Comparison of ENCODE assay signal across 30 cellular contexts in genomic region chr11:26204839-26205238, GRCh38.
A peak's percentile ranks its signal among the peaks of the same experiment; 100 is the strongest.
DNase-seq lines count a peak whose midpoint lies in the region; ATAC-seq, FAIRE-seq and TF ChIP-seq lines count a peak whose summit lies in the region.
"Had no signal": no experiment of that assay in that cellular context is flagged by ENCODE, and none has a peak within 500 bp of the region (broad histone marks: within the 10 kb centered on the region; RNA-seq: fewer than 3 reads in every experiment).

No MANE protein-coding gene starts in this region.

- POLR2A ChIA-PET in activated B cell treated with CpG ODN at 0.5 μM for 24 hours (lab: Charles Lee) = no interaction called here

- intact Hi-C loops in activated B cell treated with CpG ODN at 0.5 μM for 24 hours (cut with micrococcal nuclease) = loop anchor here (5.0 kb wide), 1 partner anchor 118 kb away; no protein-coding TSS in a partner anchor
- intact Hi-C loops in activated T-helper 1 cell treated with anti-CD3 and anti-CD28 coated beads, Interleukin-12 subunit alpha, Interleukin-12 subunit beta, Interleukin-2, Interleukin-4 antibody, amounts not matched to agents 30 ng/mL and 10 ng/mL and 1 ng/mL, durations not matched to agents 14 hours and 24 hours and 36 hours (cut with micrococcal nuclease) = no loop called here

- CTCF ChIA-PET in activated B cell treated with CpG ODN at 0.5 μM for 24 hours (lab: Charles Lee) = no interaction called here

- no peaks in the 10 kb centered on the region for H3K27me3 Mint-ChIP-seq in activated B cell treated with CpG ODN at 0.5 μM for 24 hours
- no peaks in the 10 kb centered on the region for H3K27me3 Mint-ChIP-seq in memory B cell
- no peaks in the 10 kb centered on the region for H3K27me3 Mint-ChIP-seq in naive B cell
- no peaks in the 10 kb centered on the region for H3K27me3 Mint-ChIP-seq in stimulated activated naive B cell treated with anti-CD40 and anti-IgM and Interleukin-4, amounts not matched to agents 10 μg/mL and 1 μg/mL and 100 μg/mL, for 72 hours
- no peaks in the 10 kb centered on the region for H3K27me3 Mint-ChIP-seq in activated T-helper 1 cell treated with anti-CD3 and anti-CD28 coated beads, Interleukin-12 subunit alpha, Interleukin-12 subunit beta, Interleukin-2, Interleukin-4 antibody, amounts not matched to agents 30 ng/mL and 10 ng/mL and 1 ng/mL, durations not matched to agents 14 hours and 24 hours and 36 hours (ENCODE audit: insufficient read depth)
- H3K27me3 Mint-ChIP-seq: B cell; CD4-positive, alpha-beta memory T cell; CD4-positive, alpha-beta T cell; CD4-positive, CD25-positive, alpha-beta regulatory T cell; CD8-positive, alpha-beta memory T cell had no signal

- no peak for TF ChIP-seq CTCF in activated B cell treated with CpG ODN at 0.5 μM for 24 hours (IDR thresholded peaks at IDR 0.05)

- H3K27ac Mint-ChIP-seq in activated B cell treated with CpG ODN at 0.5 μM for 24 hours = no peak overlapping the region
- no peak overlapping the region for H3K27ac Mint-ChIP-seq in memory B cell
- peak overlapping the region in 2 of 6 donors; percentile 22 to 28 for H3K27ac Mint-ChIP-seq in naive B cell
- H3K27ac Mint-ChIP-seq in stimulated activated naive B cell treated with anti-CD40 and anti-IgM and Interleukin-4, amounts not matched to agents 10 μg/mL and 1 μg/mL and 100 μg/mL, for 72 hours = peak overlapping the region; percentile 20
- no peak overlapping the region for H3K27ac Mint-ChIP-seq in activated T-helper 1 cell treated with anti-CD3 and anti-CD28 coated beads, Interleukin-12 subunit alpha, Interleukin-12 subunit beta, Interleukin-2, Interleukin-4 antibody, amounts not matched to agents 30 ng/mL and 10 ng/mL and 1 ng/mL, durations not matched to agents 14 hours and 24 hours and 36 hours
- H3K27ac Mint-ChIP-seq: B cell; CD14-positive monocyte; CD4-positive, alpha-beta memory T cell; CD4-positive, alpha-beta T cell; CD4-positive, CD25-positive, alpha-beta regulatory T cell; CD8-positive, alpha-beta memory T cell; CD8-positive, alpha-beta T cell had no signal

- H3K36me3 Mint-ChIP-seq in activated B cell treated with CpG ODN at 0.5 μM for 24 hours (ENCODE audit: low read depth) (no peaks in the 10 kb centered on the region), memory B cell (no peaks in the 10 kb centered on the region), naive B cell (no peaks in the 10 kb centered on the region)
- H3K36me3 Mint-ChIP-seq in stimulated activated naive B cell treated with anti-CD40 and anti-IgM and Interleukin-4, amounts not matched to agents 10 μg/mL and 1 μg/mL and 100 μg/mL, for 72 hours = peaks cover 0 to 2% of the 10 kb centered on the region in 2 donors
- H3K36me3 Mint-ChIP-seq in activated T-helper 1 cell treated with anti-CD3 and anti-CD28 coated beads, Interleukin-12 subunit alpha, Interleukin-12 subunit beta, Interleukin-2, Interleukin-4 antibody, amounts not matched to agents 30 ng/mL and 10 ng/mL and 1 ng/mL, durations not matched to agents 14 hours and 24 hours and 36 hours (ENCODE audit: low read depth) = no peaks in the 10 kb centered on the region
- H3K36me3 Mint-ChIP-seq: CD14-positive monocyte; CD4-positive, alpha-beta memory T cell; CD4-positive, CD25-positive, alpha-beta regulatory T cell; CD8-positive, alpha-beta memory T cell; CD8-positive, alpha-beta T cell had no signal

- peaks cover 7% of the 10 kb centered on the region for H3K4me1 Mint-ChIP-seq in activated B cell treated with CpG ODN at 0.5 μM for 24 hours
- H3K4me1 Mint-ChIP-seq in memory B cell = no peaks in the 10 kb centered on the region
- H3K4me1 Mint-ChIP-seq in naive B cell = peaks cover 0 to 8% (median 0%) of the 10 kb centered on the region in 3 donors
- H3K4me1 Mint-ChIP-seq in stimulated activated naive B cell treated with anti-CD40 and anti-IgM and Interleukin-4, amounts not matched to agents 10 μg/mL and 1 μg/mL and 100 μg/mL, for 72 hours = no peaks in the 10 kb centered on the region
- H3K4me1 Mint-ChIP-seq in activated T-helper 1 cell treated with anti-CD3 and anti-CD28 coated beads, Interleukin-12 subunit alpha, Interleukin-12 subunit beta, Interleukin-2, Interleukin-4 antibody, amounts not matched to agents 30 ng/mL and 10 ng/mL and 1 ng/mL, durations not matched to agents 14 hours and 24 hours and 36 hours (ENCODE audit: low read depth) = no peaks in the 10 kb centered on the region
- H3K4me1 Mint-ChIP-seq: CD14-positive monocyte; CD4-positive, alpha-beta memory T cell; CD4-positive, CD25-positive, alpha-beta regulatory T cell; CD8-positive, alpha-beta memory T cell had no signal

- ATAC-seq in activated B cell treated with CpG ODN at 0.5 μM for 24 hours (ENCODE audit: low read depth) = peak; percentile 37
- peak; percentile 58 for ATAC-seq in memory B cell (ENCODE audit: low read depth)
- peak; percentile 50 to 63 for ATAC-seq in naive B cell (ENCODE audit: low read depth in 2 of 2)
- peak; percentile 42 to 57 for ATAC-seq in stimulated activated naive B cell treated with anti-CD40 and anti-IgM and Interleukin-4, amounts not matched to agents 10 μg/mL and 1 μg/mL and 100 μg/mL, for 72 hours (replicated peaks)
- no peak for ATAC-seq in GM18511 (IDR thresholded peaks at IDR 0.05; ENCODE audit: unreplicated experiment)
- ATAC-seq: A549; CD8-positive, alpha-beta T cell had no signal

- H3K9me3 Mint-ChIP-seq in activated B cell treated with CpG ODN at 0.5 μM for 24 hours = peaks cover 10% of the 10 kb centered on the region
- no peaks in the 10 kb centered on the region for H3K9me3 Mint-ChIP-seq in memory B cell
- peaks cover 1 to 24% (median 9%) of the 10 kb centered on the region in 7 donors for H3K9me3 Mint-ChIP-seq in naive B cell
- H3K9me3 Mint-ChIP-seq in stimulated activated naive B cell treated with anti-CD40 and anti-IgM and Interleukin-4, amounts not matched to agents 10 μg/mL and 1 μg/mL and 100 μg/mL, for 72 hours = peaks cover 10 to 13% of the 10 kb centered on the region in 2 donors
- no peaks in the 10 kb centered on the region for H3K9me3 Mint-ChIP-seq in activated T-helper 1 cell treated with anti-CD3 and anti-CD28 coated beads, Interleukin-12 subunit alpha, Interleukin-12 subunit beta, Interleukin-2, Interleukin-4 antibody, amounts not matched to agents 30 ng/mL and 10 ng/mL and 1 ng/mL, durations not matched to agents 14 hours and 24 hours and 36 hours

- FAIRE-seq in GM19239 (lab: Jason Lieb, UNC) = no peak
- FAIRE-seq: A204.1, A549, D721Med had no signal

- DNase-seq in activated B cell treated with CpG ODN at 0.5 μM for 24 hours (no peak), memory B cell (ENCODE audit: low spot score in 2 of 2) (no peak), naive B cell (no peak), GM19239 (ENCODE audit: insufficient read length, low spot score) (no peak)
- no peak for DNase-seq in stimulated activated naive B cell treated with anti-CD40 and anti-IgM and Interleukin-4, amounts not matched to agents 10 μg/mL and 1 μg/mL and 100 μg/mL, for 72 hours
- no peak for DNase-seq in activated T-helper 1 cell treated with anti-CD3 and anti-CD28 coated beads, Interleukin-12 subunit alpha, Interleukin-12 subunit beta, Interleukin-2, Interleukin-4 antibody, amounts not matched to agents 30 ng/mL and 10 ng/mL and 1 ng/mL, durations not matched to agents 14 hours and 24 hours and 36 hours (ENCODE audit: low spot score)
- DNase-seq in activated effector memory CD4-positive, alpha-beta T cell treated with Interleukin-2 at 50 U/mL for 16 hours = no peak
- DNase-seq: 8988T; ACHN; AML-193; BE2C; C1 segment of cervical spinal cord; Caco-2; Calu3; CD4-positive, alpha-beta memory T cell; CD4-positive, alpha-beta T cell; CD4-positive, CD25-positive, alpha-beta regulatory T cell; CD8-positive, alpha-beta memory T cell; CD8-positive, alpha-beta T cell; COR-L47; DMS 273 treated with DMSO at 0.1 percent for 48 hours; DMS153; DND-41; EL had no signal

- H3K4me3 Mint-ChIP-seq in activated B cell treated with CpG ODN at 0.5 μM for 24 hours (no peak overlapping the region), memory B cell (no peak overlapping the region), naive B cell (peak overlapping the region in 2 of 8 donors; percentile 6 to 40)
- H3K4me3 Mint-ChIP-seq in stimulated activated naive B cell treated with anti-CD40 and anti-IgM and Interleukin-4, amounts not matched to agents 10 μg/mL and 1 μg/mL and 100 μg/mL, for 72 hours = no peak overlapping the region
- H3K4me3 Mint-ChIP-seq in activated T-helper 1 cell treated with anti-CD3 and anti-CD28 coated beads, Interleukin-12 subunit alpha, Interleukin-12 subunit beta, Interleukin-2, Interleukin-4 antibody, amounts not matched to agents 30 ng/mL and 10 ng/mL and 1 ng/mL, durations not matched to agents 14 hours and 24 hours and 36 hours = no peak overlapping the region
- H3K4me3 Mint-ChIP-seq: B cell; CD14-positive monocyte; CD4-positive, alpha-beta memory T cell; CD4-positive, alpha-beta T cell; CD4-positive, CD25-positive, alpha-beta regulatory T cell; CD8-positive, alpha-beta memory T cell; CD8-positive, alpha-beta T cell had no signal
